16 cellular contexts compared by ENCODE assay signal in genomic region chr22:23203452-23204124, GRCh38. TPM values are rescaled to one million over a fixed set of nuclear protein-coding genes. Genes with fewer than 3 reads are reported as not detected.
DNase-seq lines count a peak whose midpoint lies in the region; ATAC-seq and TF ChIP-seq lines count a peak whose summit lies in the region.
"Had no signal": no experiment of that assay in that cellular context is flagged by ENCODE, and none has a peak within 500 bp of the region (broad histone marks: within the 10 kb centered on the region; RNA-seq: fewer than 3 reads in every experiment).

No MANE protein-coding gene starts in this region.

- H3K9me3 ChIP-seq in H9 (ENCODE audit: control insufficient read depth, low read depth, low read length) (no peaks in the 10 kb centered on the region), subcutaneous abdominal adipose tissue (ENCODE audit: control insufficient read depth in 5 of 5, low read length in 5 of 5) (no peaks in the 10 kb centered on the region)

- no peak overlapping the region for H2BK15ac ChIP-seq in H9 (ENCODE audit: low read depth, low read length)

- no peak overlapping the region for H2BK5ac ChIP-seq in H9 (ENCODE audit: insufficient read length, low read length)

- H2BK120ac ChIP-seq in H9 (ENCODE audit: low read depth, low read length, poor library complexity, severe bottlenecking), result no peak overlapping the region

- no peak overlapping the region for H4K91ac ChIP-seq in H9 (ENCODE audit: insufficient read length, low read depth, low read length)

- no peak overlapping the region for H2AFZ ChIP-seq in H9 (ENCODE audit: low read length)
- H2AFZ ChIP-seq: hepatocyte had no signal

- no peak overlapping the region for H3K18ac ChIP-seq in H9 (ENCODE audit: insufficient read length, low read depth, low read length)

- peaks cover 0 to 7% (median 4%) of the 10 kb centered on the region in 5 donors for H3K36me3 ChIP-seq in subcutaneous abdominal adipose tissue (ENCODE audit: control insufficient read depth in 5 of 5, insufficient read depth in 5 of 5, low read length in 5 of 5)

- DNase-seq in H9 (no peak), anterior cingulate cortex (lab: John Stamatoyannopoulos, UW) (peak in 33 of 58 donors; percentile 19 to 86 (median 47)), medulla oblongata (ENCODE audit: extremely low spot score) (peak; percentile 77), SW 1271 (lab: John Stamatoyannopoulos, UW) (no peak), mesothelial cell of epicardium (ENCODE audit: low spot score in 2 of 2, unreplicated experiment in 2 of 2) (no peak)
- no peak for DNase-seq in naive thymus-derived CD8-positive, alpha-beta T cell
- DNase-seq: activated CD4-positive, alpha-beta T cell treated with anti-CD3 and anti-CD28 coated beads for 48 hours; amniotic stem cell; GOT3; NCI-H1417 treated with DMSO at 0.1 percent for 48 hours; SIG-M5; stimulated activated naive CD4-positive, alpha-beta T cell had no signal

- POLR2A ChIA-PET in naive thymus-derived CD8-positive, alpha-beta T cell (lab: Charles Lee), result no interaction called here

- H4K20me1 ChIP-seq in H9 (ENCODE audit: control insufficient read depth, insufficient read depth, insufficient read length), result no peaks in the 10 kb centered on the region

- peaks cover 4% of the 10 kb centered on the region for H3K79me1 ChIP-seq in H9 (ENCODE audit: insufficient read depth, low read depth, low read length, poor library complexity, severe bottlenecking)

- peaks cover 35% of the 10 kb centered on the region; the same call in 1 of the 2 replicates for H3K79me2 ChIP-seq in H9 (ENCODE audit: insufficient read depth, low read length)

- no peaks in the 10 kb centered on the region for H3K9me3 Mint-ChIP-seq in H9
- no peaks in the 10 kb centered on the region for H3K9me3 Mint-ChIP-seq in mesothelial cell of epicardium
- no peaks in the 10 kb centered on the region for H3K9me3 Mint-ChIP-seq in naive thymus-derived CD8-positive, alpha-beta T cell
- H3K9me3 Mint-ChIP-seq: dendritic cell treated with granulocyte-macrophage colony-stimulating factor and Interleukin-4, amounts not matched to agents 40 ng/mL and 50 ng/mL, for 4 days had no signal

- H3K27me3 Mint-ChIP-seq in H9 (ENCODE audit: low read depth) (no peaks in the 10 kb centered on the region), mesothelial cell of epicardium (ENCODE audit: low read depth) (no peaks in the 10 kb centered on the region)
- no peaks in the 10 kb centered on the region for H3K27me3 Mint-ChIP-seq in naive thymus-derived CD8-positive, alpha-beta T cell
- H3K27me3 Mint-ChIP-seq: dendritic cell treated with granulocyte-macrophage colony-stimulating factor and Interleukin-4, amounts not matched to agents 40 ng/mL and 50 ng/mL, for 4 days had no signal

- H3K56ac ChIP-seq in H9 (ENCODE audit: insufficient read length, low read depth, low read length), result no peak overlapping the region

- H3K9ac ChIP-seq in H9 (ENCODE audit: extremely low read depth, insufficient read length, low read length) (no peak overlapping the region), subcutaneous abdominal adipose tissue (ENCODE audit: low read length in 5 of 5) (peak overlapping the region in 1 of 5 donors; percentile 8)

- H2AK5ac ChIP-seq in H9 (ENCODE audit: insufficient read length, low read length), result no peak overlapping the region

- H3K4me1 Mint-ChIP-seq in H9, result peaks cover 42 to 51% of the 10 kb centered on the region in 2 experiments
- H3K4me1 Mint-ChIP-seq in mesothelial cell of epicardium, result peaks cover 6% of the 10 kb centered on the region
- peaks cover 34 to 58% (median 50%) of the 10 kb centered on the region in 4 donors for H3K4me1 Mint-ChIP-seq in naive thymus-derived CD8-positive, alpha-beta T cell

- no CpG with 5 or more reads among the region's 7 CpGs for WGBS in H9 (ENCODE audit: extremely low coverage, insufficient read length, low lambda C conversion rate)

- H3K4ac ChIP-seq in H9 (ENCODE audit: low read depth, low read length), result no peak overlapping the region

- H3K14ac ChIP-seq in H9 (ENCODE audit: insufficient read depth, low read length), result no peak overlapping the region

- H3K4me3 Mint-ChIP-seq in H9, result no peak overlapping the region
- H3K4me3 Mint-ChIP-seq in mesothelial cell of epicardium, result no peak overlapping the region
- no peak overlapping the region for H3K4me3 Mint-ChIP-seq in naive thymus-derived CD8-positive, alpha-beta T cell
- H3K4me3 Mint-ChIP-seq: dendritic cell treated with granulocyte-macrophage colony-stimulating factor and Interleukin-4, amounts not matched to agents 40 ng/mL and 50 ng/mL, for 4 days had no signal

- H4K8ac ChIP-seq in H9 (replicated peaks; ENCODE audit: insufficient read length, low read depth, low read length), result no peak overlapping the region

- H3K4me1 ChIP-seq in H9 (ENCODE audit: insufficient read depth, low read length) (peaks cover 5% of the 10 kb centered on the region; the same call in 1 of the 2 replicates), subcutaneous abdominal adipose tissue (ENCODE audit: control insufficient read depth in 5 of 5, insufficient read depth in 5 of 5, low read length in 5 of 5) (peaks cover 10 to 41% (median 37%) of the 10 kb centered on the region in 5 donors)

- no peaks in the 10 kb centered on the region for H3K23me2 ChIP-seq in H9 (ENCODE audit: insufficient read length, low read depth, low read length, poor library complexity, severe bottlenecking)

- H3K27ac ChIP-seq in H9 (ENCODE audit: insufficient read length, low read depth, low read length), result no peak overlapping the region
- H3K27ac ChIP-seq in subcutaneous abdominal adipose tissue (ENCODE audit: low read depth, low read length), result peak overlapping the region; percentile 55
- H3K27ac ChIP-seq: hepatocyte had no signal

- no peak overlapping the region for H2BK12ac ChIP-seq in H9 (ENCODE audit: insufficient read length, low read depth, low read length)

- no peak overlapping the region for H3K23ac ChIP-seq in H9 (ENCODE audit: insufficient read length, low read depth, low read length)

- H3K36me3 Mint-ChIP-seq in H9 (ENCODE audit: insufficient read depth in 1 of 3, low read depth in 3 of 3), result peaks cover 23 to 35% (median 34%) of the 10 kb centered on the region in 3 experiments
- H3K36me3 Mint-ChIP-seq in mesothelial cell of epicardium, result peaks cover 9% of the 10 kb centered on the region
- H3K36me3 Mint-ChIP-seq in naive thymus-derived CD8-positive, alpha-beta T cell, result peaks cover 0 to 48% (median 4%) of the 10 kb centered on the region in 3 donors

- H2BK20ac ChIP-seq in H9 (ENCODE audit: low read depth, low read length, poor library complexity, severe bottlenecking), result no peak overlapping the region

- no peak overlapping the region for H4K5ac ChIP-seq in H9 (ENCODE audit: insufficient read length, low read depth, low read length)

- H3K4me2 ChIP-seq in H9 (ENCODE audit: insufficient read depth, insufficient read length, low read length), result no peak overlapping the region
- H3K4me2 ChIP-seq: hepatocyte had no signal

- no peak for ATAC-seq in GM19455 (IDR thresholded peaks at IDR 0.05; ENCODE audit: unreplicated experiment)
- no peak for ATAC-seq in naive thymus-derived CD8-positive, alpha-beta T cell

- H3K27ac Mint-ChIP-seq in H9 (peak overlapping the region; percentile 29 to 88 (median 42); a peak in 5 of 7 replicates), mesothelial cell of epicardium (no peak overlapping the region)
- H3K27ac Mint-ChIP-seq in naive thymus-derived CD8-positive, alpha-beta T cell, result peak overlapping the region in 5 of 10 donors; percentile 5 to 72 (median 25)
- H3K27ac Mint-ChIP-seq: dendritic cell treated with granulocyte-macrophage colony-stimulating factor and Interleukin-4, amounts not matched to agents 40 ng/mL and 50 ng/mL, for 4 days had no signal

- no peaks in the 10 kb centered on the region for H3K27me3 ChIP-seq in H9 (ENCODE audit: insufficient read depth, low read length)
- H3K27me3 ChIP-seq in subcutaneous abdominal adipose tissue (ENCODE audit: control insufficient read depth in 5 of 5, insufficient read depth in 4 of 5, low read length in 5 of 5), result no peaks in the 10 kb centered on the region
- H3K27me3 ChIP-seq: hepatocyte had no signal

- no peak for TF ChIP-seq CTCF in H9 (conservative IDR thresholded peaks at IDR 0.05)
- TF ChIP-seq CTCF in mesothelial cell of epicardium (IDR thresholded peaks at IDR 0.05; ENCODE audit: unreplicated experiment), result no peak

- H3T11ph ChIP-seq in H9 (ENCODE audit: low read length), result no peak overlapping the region

- H3K4me3 ChIP-seq in subcutaneous abdominal adipose tissue (ENCODE audit: low read depth in 1 of 5, low read length in 5 of 5), result peak overlapping the region in 1 of 5 donors; percentile 29
- H3K4me3 ChIP-seq: hepatocyte had no signal

RNA-seq across cellular contexts. Expression of gene BCR, which starts 23.3 kb away (rescaled TPM):
- total RNA-seq in H9 (2021) (77.0 and 81.6 TPM in 2 replicates), mesothelial cell of epicardium (69.6 to 74.6 TPM (median 72.4 TPM) in 3 replicates)
- 10 to 100 TPM; 72.1 to 76.9 TPM for total RNA-seq in naive thymus-derived CD8-positive, alpha-beta T cell
- 10 to 100 TPM in 1 of 3 donors, 1 to 10 TPM in 2; 3.8 to 18.3 (median 5.6) TPM for polyA plus RNA-seq in naive thymus-derived CD8-positive, alpha-beta T cell

RNA-seq across cellular contexts. Expression of gene RAB36, which starts 58.3 kb away (rescaled TPM):
- total RNA-seq in H9 (2021) (0.92 and 1.4 TPM in 2 replicates), mesothelial cell of epicardium (6.3 to 6.4 TPM (median 6.4 TPM) in 3 replicates)
- total RNA-seq in naive thymus-derived CD8-positive, alpha-beta T cell, result 1 to 10 TPM; 1.1 to 1.2 TPM
- 1 to 10 TPM in 1 of 3 donors, under 1 TPM in 2; 0.66 to 2.0 (median 0.97) TPM for polyA plus RNA-seq in naive thymus-derived CD8-positive, alpha-beta T cell

Comparison
In these comparisons a context has a peak if more than half of its experiments do, and no peak if none do; other contexts are left out.
1. DNase-seq: peak in anterior cingulate cortex (33 of 58) and medulla oblongata (single experiment); none in H9 (single experiment), SW 1271 (0 of 2), mesothelial cell of epicardium (0 of 2) and naive thymus-derived CD8-positive, alpha-beta T cell (0 of 10).